25 cellular contexts compared by ENCODE assay signal in genomic region chr13:44750618-44751017, GRCh38.
A peak's percentile ranks its signal among the peaks of the same experiment; 100 is the strongest.
DNase-seq lines count a peak whose midpoint lies in the region; ATAC-seq and TF ChIP-seq lines count a peak whose summit lies in the region.
"Had no signal": no experiment of that assay in that cellular context is flagged by ENCODE, and none has a peak within 500 bp of the region (broad histone marks: within the 10 kb centered on the region; RNA-seq: fewer than 3 reads in every experiment).

No MANE protein-coding gene starts in this region.

- ATAC-seq in gastrocnemius medialis (no peak), HG03354 (IDR thresholded peaks at IDR 0.05; ENCODE audit: poor library complexity, severe bottlenecking, unreplicated experiment) (no peak), HG02885 (IDR thresholded peaks at IDR 0.05; ENCODE audit: poor library complexity, unreplicated experiment) (no peak)
- ATAC-seq: GM12878 had no signal

- no peak overlapping the region for H3K4me2 ChIP-seq in mesenchymal stem cell (ENCODE audit: low read length, poor library complexity, severe bottlenecking)
- H3K4me2 ChIP-seq: BLaER1 had no signal

- H3K27ac ChIP-seq in mesenchymal stem cell (ENCODE audit: low read length, poor library complexity, severe bottlenecking) (no peak overlapping the region), gastrocnemius medialis (peak overlapping the region in 3 of 4 donors; percentile 63 to 69 (median 65))
- H3K27ac ChIP-seq: BLaER1 had no signal

- no peak for TF ChIP-seq CTCF in gastrocnemius medialis (IDR thresholded peaks at IDR 0.05 in 4 of 5, conservative IDR thresholded peaks at IDR 0.05 in 1 of 5)
- TF ChIP-seq CTCF in osteocyte (IDR thresholded peaks at IDR 0.05), result no peak

- WGBS in mesenchymal stem cell, result 95% methylated on average over 1 of the region's 1 CpG

- no peak overlapping the region for H2BK15ac ChIP-seq in mesenchymal stem cell (ENCODE audit: low read depth, poor library complexity, severe bottlenecking)

- H2AFZ ChIP-seq in mesenchymal stem cell (ENCODE audit: low read depth, low read length), result no peak overlapping the region

- no peaks in the 10 kb centered on the region for H3K36me3 Mint-ChIP-seq in osteocyte (ENCODE audit: unreplicated experiment)
- H3K36me3 Mint-ChIP-seq: CD14-positive monocyte; CD4-positive, alpha-beta memory T cell; CD4-positive, CD25-positive, alpha-beta regulatory T cell; CD8-positive, alpha-beta memory T cell had no signal

- H2AK5ac ChIP-seq in mesenchymal stem cell (ENCODE audit: low read length, severe bottlenecking), result peak overlapping the region; percentile 6

- H3K18ac ChIP-seq in mesenchymal stem cell (ENCODE audit: low read depth in 1 of 2, low read length in 2 of 2), result no peak overlapping the region

- no peak for TF ChIP-seq POLR2A in gastrocnemius medialis (IDR thresholded peaks at IDR 0.05)

- in situ Hi-C loops in gastrocnemius medialis (cut with MboI; ENCODE audit: low sequenced_read_pairs in 4 of 4), result no loop called here

- no peak overlapping the region for H3K4me3 ChIP-seq in mesenchymal stem cell (ENCODE audit: insufficient read depth in 1 of 2, low read depth in 1 of 2, low read length in 2 of 2)
- no peak overlapping the region for H3K4me3 ChIP-seq in gastrocnemius medialis
- H3K4me3 ChIP-seq: BLaER1, GM12878 had no signal

- peaks cover 3% of the 10 kb centered on the region for H3K4me1 ChIP-seq in mesenchymal stem cell (ENCODE audit: control insufficient read depth, insufficient read depth, low read depth, low read length)
- peaks cover 20 to 23% of the 10 kb centered on the region in 2 donors for H3K4me1 ChIP-seq in gastrocnemius medialis
- H3K4me1 ChIP-seq: BE2C, BLaER1 had no signal

- H2BK5ac ChIP-seq in mesenchymal stem cell (ENCODE audit: low read depth, low read length, poor library complexity, severe bottlenecking), result no peak overlapping the region

- no peak overlapping the region for H3K14ac ChIP-seq in mesenchymal stem cell (ENCODE audit: low read length in 2 of 2)

- no peak overlapping the region for H3K9ac ChIP-seq in mesenchymal stem cell (ENCODE audit: low read length)
- H3K9ac ChIP-seq: BLaER1 had no signal

- DNase-seq in islet precursor cell, result peak; percentile 0
- no peak for DNase-seq in mesenchymal stem cell
- no peak for DNase-seq in gastrocnemius medialis
- no peak for DNase-seq in NCI-H345 (lab: John Stamatoyannopoulos, UW)
- no peak for DNase-seq in osteocyte (ENCODE audit: extremely low spot score, unreplicated experiment)
- DNase-seq: 8988T; ACHN; BE2C; C1 segment of cervical spinal cord; CD4-positive, alpha-beta memory T cell; CD4-positive, CD25-positive, alpha-beta regulatory T cell; CD8-positive, alpha-beta memory T cell; COR-L47; DMS 273 treated with DMSO at 0.1 percent for 48 hours; DMS153; DMS53; DMS79; DND-41; EL; GDM1 had no signal

- H2BK120ac ChIP-seq in mesenchymal stem cell (ENCODE audit: low read depth, low read length), result no peak overlapping the region

- no peak overlapping the region for H4K8ac ChIP-seq in mesenchymal stem cell (ENCODE audit: low read length)

- no peak overlapping the region for H4K91ac ChIP-seq in mesenchymal stem cell (ENCODE audit: low read length)

- no peaks in the 10 kb centered on the region for H3K27me3 Mint-ChIP-seq in osteocyte (ENCODE audit: unreplicated experiment)

- H3K36me3 ChIP-seq in mesenchymal stem cell (ENCODE audit: control insufficient read depth in 1 of 2, insufficient read depth in 2 of 2, low read depth in 1 of 2, low read length in 2 of 2) (no peaks in the 10 kb centered on the region), gastrocnemius medialis (no peaks in the 10 kb centered on the region)
- H3K36me3 ChIP-seq: BE2C, BLaER1 had no signal

- no peak overlapping the region for H3K4me3 Mint-ChIP-seq in osteocyte (ENCODE audit: unreplicated experiment)
- H3K4me3 Mint-ChIP-seq: CD14-positive monocyte; CD4-positive, alpha-beta memory T cell; CD4-positive, CD25-positive, alpha-beta regulatory T cell; CD8-positive, alpha-beta memory T cell had no signal

- H3K9me3 Mint-ChIP-seq in osteocyte (ENCODE audit: unreplicated experiment), result no peaks in the 10 kb centered on the region
- H3K9me3 Mint-ChIP-seq: CD4-positive, alpha-beta memory T cell; CD4-positive, CD25-positive, alpha-beta regulatory T cell; CD8-positive, alpha-beta memory T cell had no signal

- no peak overlapping the region for H2BK12ac ChIP-seq in mesenchymal stem cell (ENCODE audit: low read length in 2 of 2)

- no peak overlapping the region for H3K27ac Mint-ChIP-seq in osteocyte (ENCODE audit: unreplicated experiment)
- H3K27ac Mint-ChIP-seq: CD14-positive monocyte; CD4-positive, alpha-beta memory T cell; CD4-positive, CD25-positive, alpha-beta regulatory T cell; CD8-positive, alpha-beta memory T cell had no signal

- no peak overlapping the region for H3K4ac ChIP-seq in mesenchymal stem cell (ENCODE audit: low read depth in 1 of 2, low read length in 2 of 2)

- no peaks in the 10 kb centered on the region for H3K79me1 ChIP-seq in mesenchymal stem cell (replicated peaks; ENCODE audit: low read length, poor library complexity, severe bottlenecking)

- H3K27me3 ChIP-seq in mesenchymal stem cell (ENCODE audit: control insufficient read depth in 1 of 2, insufficient read depth in 1 of 2, low read length in 2 of 2), result no peaks in the 10 kb centered on the region
- H3K27me3 ChIP-seq in gastrocnemius medialis, result no peaks in the 10 kb centered on the region
- H3K27me3 ChIP-seq: BE2C, BLaER1 had no signal

- H3K4me1 Mint-ChIP-seq in osteocyte (ENCODE audit: unreplicated experiment), result peaks cover 13% of the 10 kb centered on the region
- H3K4me1 Mint-ChIP-seq: CD14-positive monocyte; CD4-positive, alpha-beta memory T cell; CD4-positive, CD25-positive, alpha-beta regulatory T cell; CD8-positive, alpha-beta memory T cell had no signal

- H3K9me3 ChIP-seq in mesenchymal stem cell (ENCODE audit: control insufficient read depth, low read length) (no peaks in the 10 kb centered on the region), gastrocnemius medialis (no peaks in the 10 kb centered on the region)
- H3K9me3 ChIP-seq: BE2C, BLaER1 had no signal

- intact Hi-C loops in gastrocnemius medialis (cut with DNase I; ENCODE audit: low total_unique reads), result loop anchor here (5.0 kb wide), 1 partner anchor 122 kb away; no protein-coding TSS in a partner anchor

- H3K23ac ChIP-seq in mesenchymal stem cell (ENCODE audit: low read length in 2 of 2), result no peak overlapping the region
